8 cellular contexts compared by ENCODE assay signal in the genomic region with DNA sequence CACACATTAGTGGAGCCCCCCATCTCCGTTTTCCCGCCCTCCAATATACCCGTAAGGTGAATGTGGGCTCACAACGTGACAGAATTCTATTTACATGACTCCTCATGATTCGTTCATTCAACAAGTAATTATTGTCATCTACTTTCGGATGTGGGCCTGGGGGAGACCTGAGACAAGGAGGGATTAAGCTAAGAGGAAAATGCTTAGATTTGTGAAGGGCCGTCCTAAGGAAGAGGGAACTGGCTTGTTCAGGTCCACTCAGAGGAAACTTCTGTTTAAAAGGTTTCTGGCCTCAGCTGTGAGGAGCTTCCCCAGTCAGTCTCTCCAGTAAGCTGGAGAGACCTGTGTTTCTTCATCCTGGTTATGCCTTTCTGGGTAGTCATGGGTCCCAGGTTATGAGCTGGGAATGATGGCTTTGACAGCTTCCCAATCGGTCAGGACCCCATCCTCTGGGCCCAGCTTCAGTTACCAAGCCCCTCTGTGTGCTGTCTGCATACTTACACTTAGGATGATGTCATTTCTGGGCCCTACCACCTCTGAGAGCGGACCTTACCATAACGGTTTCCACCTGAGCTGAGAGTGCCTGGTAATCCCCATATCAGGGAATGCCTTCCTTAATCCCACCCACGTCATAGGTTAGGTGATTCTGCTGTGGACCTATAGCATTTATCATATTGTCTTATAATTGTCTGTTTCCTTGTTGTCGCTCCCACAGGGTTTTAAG. TPM values are rescaled to one million over a fixed set of nuclear protein-coding genes. Genes with fewer than 3 reads are reported as not detected.
DNase-seq lines count a peak whose midpoint lies in the region; ATAC-seq and TF ChIP-seq lines count a peak whose summit lies in the region.

No MANE protein-coding gene starts in this region.

- peak overlapping the region; percentile 81 for H3K27ac Mint-ChIP-seq in osteocyte (ENCODE audit: unreplicated experiment)

- ATAC-seq in GM19035 (IDR thresholded peaks at IDR 0.05; ENCODE audit: unreplicated experiment): no peak

- DNase-seq in Daoy (ENCODE audit: low read depth) (peak; percentile 8), MV-4-11 (lab: John Stamatoyannopoulos, UW) (peak; percentile 15), coronary artery (ENCODE audit: low spot score) (no peak), osteocyte (ENCODE audit: extremely low spot score, unreplicated experiment) (no peak), GM19240 (ENCODE audit: insufficient read length, low spot score) (no peak), GM19238 (ENCODE audit: insufficient read length, low spot score) (no peak), iPS-NIHi11 (ENCODE audit: low spot score) (no peak)

- peak overlapping the region; percentile 88 for H3K4me3 ChIP-seq in coronary artery

- H3K27ac ChIP-seq in coronary artery: peak overlapping the region in 1 of 2 donors; percentile 37

- no peaks in the 10 kb centered on the region for H3K27me3 Mint-ChIP-seq in osteocyte (ENCODE audit: unreplicated experiment)

- peaks cover 29% of the 10 kb centered on the region for H3K4me1 Mint-ChIP-seq in osteocyte (ENCODE audit: unreplicated experiment)

- peak overlapping the region; percentile 89 for H3K4me3 Mint-ChIP-seq in osteocyte (ENCODE audit: unreplicated experiment)

- TF ChIP-seq CTCF in coronary artery (IDR thresholded peaks at IDR 0.05) (no peak), osteocyte (IDR thresholded peaks at IDR 0.05) (no peak)

- peaks cover 5% of the 10 kb centered on the region for H3K36me3 Mint-ChIP-seq in osteocyte (ENCODE audit: unreplicated experiment)

- H3K9me3 Mint-ChIP-seq in osteocyte (ENCODE audit: unreplicated experiment): no peaks in the 10 kb centered on the region

RNA-seq across cellular contexts. Expression of a gene that starts 0.7 kb away (rescaled TPM):
- total RNA-seq in Daoy (2014; rRNA removed; shearing (Covaris generic)): 93.3 and 101 TPM in 2 replicates
- 54.3 and 58.6 TPM in 2 replicates for total RNA-seq in osteocyte

RNA-seq across cellular contexts. Expression of a gene that starts 49.3 kb away (rescaled TPM):
- total RNA-seq in Daoy (2014; rRNA removed; shearing (Covaris generic)): 153 and 198 TPM in 2 replicates
- 73.0 and 84.4 TPM in 2 replicates for total RNA-seq in osteocyte

Comparison
In these comparisons a context has a peak if more than half of its experiments do, and no peak if none do; other contexts are left out.
1. DNase-seq: peak in Daoy (single experiment) and MV-4-11 (single experiment); none in coronary artery (single experiment), osteocyte (single experiment), GM19240 (single experiment), GM19238 (single experiment) and iPS-NIHi11 (single experiment).